In genomic region chr16:19003935-19004334, GRCh38 we compare ENCODE assay signal across 18 cellular contexts. TPM values are rescaled to one million over a fixed set of nuclear protein-coding genes. Genes with fewer than 3 reads are reported as not detected.
"Had no signal": no experiment of that assay in that cellular context is flagged by ENCODE, and none has a peak within 500 bp of the region (broad histone marks: within the 10 kb centered on the region; RNA-seq: fewer than 3 reads in every experiment).

No MANE protein-coding gene starts in this region.

- H3K4me1 ChIP-seq: uterus had no signal

- FAIRE-seq: keratinocyte had no signal

- H3K4me3 ChIP-seq: esophagus squamous epithelium, skin epidermis, suprapubic skin, transverse colon, uterus had no signal

- H3K27ac ChIP-seq: brain microvascular endothelial cell, esophagus squamous epithelium, skin epidermis, suprapubic skin, transverse colon, uterus had no signal

- DNase-seq: activated CD4-positive, alpha-beta T cell treated with anti-CD3 and anti-CD28 coated beads, Interleukin-2, amount 10 ng/mL, durations not matched to agents 7 days and 5 days; activated CD8-positive, alpha-beta T cell treated with anti-CD3 and anti-CD28 coated beads, Interleukin-2, amount 10 ng/mL, durations not matched to agents 7 days and 5 days; activated naive CD4-positive, alpha-beta T cell treated with anti-CD3 and anti-CD28 coated beads, Interleukin-2, amount 10 ng/mL, durations not matched to agents 7 days and 5 days; activated naive CD8-positive, alpha-beta T cell treated with anti-CD3 and anti-CD28 coated beads, Interleukin-2, amount 50 U/mL, for 24 hours; activated T-cell treated with anti-CD3 and anti-CD28 coated beads, Interleukin-2, amount 50 U/mL, for 24 hours; aorta; brain microvascular endothelial cell; cortex of kidney; effector CD4-positive, alpha-beta T cell; esophagus squamous epithelium; midbrain; T1000; transverse colon; uterus had no signal

- H3K27me3 ChIP-seq: brain microvascular endothelial cell, esophagus squamous epithelium, suprapubic skin, transverse colon, uterus had no signal

- H3K36me3 ChIP-seq: brain microvascular endothelial cell, esophagus squamous epithelium, suprapubic skin, transverse colon, uterus had no signal

- H3K9me3 ChIP-seq: esophagus squamous epithelium, suprapubic skin, transverse colon, uterus had no signal

- ATAC-seq: activated CD8-positive, alpha-beta T cell treated with anti-CD3 and anti-CD28 coated beads, Interleukin-2, amount 10 ng/mL, durations not matched to agents 7 days and 5 days; activated naive CD8-positive, alpha-beta T cell treated with anti-CD3 and anti-CD28 coated beads, Interleukin-2, amount 50 U/mL, for 24 hours; left lobe of liver had no signal

RNA-seq across cellular contexts. Expression of gene TMC7, which starts 20.2 kb away (rescaled TPM):
- total RNA-seq: activated CD4-positive, alpha-beta T cell treated with anti-CD3 and anti-CD28 coated beads, Interleukin-2, amount 10 ng/mL, durations not matched to agents 7 days and 5 days; activated CD8-positive, alpha-beta T cell treated with anti-CD3 and anti-CD28 coated beads, Interleukin-2, amount 10 ng/mL, durations not matched to agents 7 days and 5 days had no signal
